In genomic region chr10:114288424-114289095, GRCh38 we compare ENCODE assay signal across 17 cellular contexts. TPM values are rescaled to one million over a fixed set of nuclear protein-coding genes. Genes with fewer than 3 reads are reported as not detected.
"Had no signal": no experiment of that assay in that cellular context is flagged by ENCODE, and none has a peak within 500 bp of the region (broad histone marks: within the 10 kb centered on the region; RNA-seq: fewer than 3 reads in every experiment).

No MANE protein-coding gene starts in this region.

- ATAC-seq: activated CD4-positive, alpha-beta T cell treated with anti-CD3 and anti-CD28 coated beads for 36 hours; body of pancreas; gastrocnemius medialis; WTC11 had no signal

- H3K36me3 Mint-ChIP-seq: activated naive CD8-positive, alpha-beta T cell; immature natural killer cell; stimulated activated naive B cell treated with anti-CD40 and anti-IgM and Interleukin-4, amounts not matched to agents 10 μg/mL and 1 μg/mL and 100 μg/mL, for 72 hours; WTC11 had no signal

- DNase-seq: activated CD4-positive, alpha-beta T cell treated with anti-CD3 and anti-CD28 coated beads for 36 hours; activated CD4-positive, alpha-beta T cell treated with anti-CD3 and anti-CD28 coated beads, Interleukin-2, amount 50 U/mL, for 48 hours; caudate nucleus; erythroblast; gastrocnemius medialis; immature natural killer cell; right lobe of liver; stimulated activated CD4-positive, alpha-beta T cell treated with anti-CD3 and anti-CD28 coated beads, Interleukin-4, amount 100 ng/mL, for 4 hours; stimulated activated naive B cell treated with anti-CD40 and anti-IgM and Interleukin-4, amounts not matched to agents 10 μg/mL and 1 μg/mL and 100 μg/mL, for 72 hours had no signal

- H3K9me3 Mint-ChIP-seq: immature natural killer cell; mesothelial cell of epicardium; stimulated activated naive B cell treated with anti-CD40 and anti-IgM and Interleukin-4, amounts not matched to agents 10 μg/mL and 1 μg/mL and 100 μg/mL, for 72 hours; WTC11 had no signal

- H3K27ac ChIP-seq: body of pancreas, gastrocnemius medialis, right lobe of liver had no signal

- H3K4me1 Mint-ChIP-seq: activated CD4-positive, alpha-beta T cell treated with anti-CD3 and anti-CD28 coated beads for 36 hours; immature natural killer cell; mesothelial cell of epicardium; WTC11 had no signal

- H3K27ac Mint-ChIP-seq: activated CD4-positive, alpha-beta T cell treated with anti-CD3 and anti-CD28 coated beads for 36 hours; activated naive CD8-positive, alpha-beta T cell; mesothelial cell of epicardium; stimulated activated naive B cell treated with anti-CD40 and anti-IgM and Interleukin-4, amounts not matched to agents 10 μg/mL and 1 μg/mL and 100 μg/mL, for 72 hours; WTC11 had no signal

- H3K4me1 ChIP-seq: body of pancreas, gastrocnemius medialis, right lobe of liver had no signal

- H3K36me3 ChIP-seq: gastrocnemius medialis, right lobe of liver had no signal

- H3K4me3 Mint-ChIP-seq: activated CD4-positive, alpha-beta T cell treated with anti-CD3 and anti-CD28 coated beads for 36 hours; activated naive CD8-positive, alpha-beta T cell; immature natural killer cell; mesothelial cell of epicardium; stimulated activated naive B cell treated with anti-CD40 and anti-IgM and Interleukin-4, amounts not matched to agents 10 μg/mL and 1 μg/mL and 100 μg/mL, for 72 hours; WTC11 had no signal

- H3K27me3 ChIP-seq: body of pancreas, gastrocnemius medialis, right lobe of liver had no signal

- H3K4me3 ChIP-seq: body of pancreas, gastrocnemius medialis, lung, right lobe of liver had no signal

- H3K9me3 ChIP-seq: body of pancreas, gastrocnemius medialis, right lobe of liver had no signal

- H3K27me3 Mint-ChIP-seq: activated CD4-positive, alpha-beta T cell treated with anti-CD3 and anti-CD28 coated beads for 36 hours; stimulated activated naive B cell treated with anti-CD40 and anti-IgM and Interleukin-4, amounts not matched to agents 10 μg/mL and 1 μg/mL and 100 μg/mL, for 72 hours had no signal

RNA-seq across cellular contexts. Expression of gene VWA2, which starts 49.5 kb away (rescaled TPM):
- total RNA-seq: activated CD4-positive, alpha-beta T cell treated with anti-CD3 and anti-CD28 coated beads for 36 hours; osteocyte; pulmonary artery endothelial cell had no signal
- polyA plus RNA-seq: immature natural killer cell, neural cell had no signal
